ENCODE assay signal across 17 cellular contexts in genomic region chr1:227709451-227709850, GRCh38. TPM values are rescaled to one million over a fixed set of nuclear protein-coding genes. Genes with fewer than 3 reads are reported as not detected.
DNase-seq lines count a peak whose midpoint lies in the region; ATAC-seq, FAIRE-seq and TF ChIP-seq lines count a peak whose summit lies in the region.
"Had no signal": no experiment of that assay in that cellular context is flagged by ENCODE, and none has a peak within 500 bp of the region (broad histone marks: within the 10 kb centered on the region; RNA-seq: fewer than 3 reads in every experiment).

No MANE protein-coding gene starts in this region.

- WGBS in HepG2 (ENCODE audit: low lambda C conversion rate) = 0% methylated on average over 1 of the region's 1 CpG

- H3K27me3 ChIP-seq in HepG2 (ENCODE audit: control insufficient read depth in 1 of 2, insufficient read depth in 2 of 2, low read length in 2 of 2) = no peaks in the 10 kb centered on the region
- H3K27me3 ChIP-seq: BLaER1 treated with 17β-estradiol and CSF1 and Interleukin-3, amounts not matched to agents 10 nM and 100 nM had no signal

- no peak for TF ChIP-seq CTCF in epithelial cell of esophagus (IDR thresholded peaks at IDR 0.05; ENCODE audit: insufficient read depth, low read depth, low read length, missing control alignments)
- no peak for TF ChIP-seq CTCF in GM10248 (IDR thresholded peaks at IDR 0.05; ENCODE audit: control extremely low read depth, extremely low read depth, low read depth, missing control alignments)
- no peak for TF ChIP-seq CTCF in HepG2 (CRISPR knock-in tag; IDR thresholded peaks at IDR 0.05)

- TF ChIP-seq EP300 in HepG2 (IDR thresholded peaks at IDR 0.05; ENCODE audit: low read depth in 2 of 2, low read length in 2 of 2) = no peak
- no peak for TF ChIP-seq EP300 in HepG2 (CRISPR knock-in tag; IDR thresholded peaks at IDR 0.05; ENCODE audit: borderline replicate concordance)

- no peak for TF ChIP-seq POLR2A in HepG2 (IDR thresholded peaks at IDR 0.05; ENCODE audit: insufficient read depth in 1 of 2, low read depth in 2 of 2, low read length in 2 of 2)

- in situ Hi-C loops in HepG2 (cut with HindIII; ENCODE audit: extremely low pct_ligation_motif_present, low pct_unique_long_range_greater_than_20kb) = no loop called here

- H3K27ac ChIP-seq in HepG2 (ENCODE audit: extremely low read length, insufficient read depth, low read length) = no peak overlapping the region
- H3K27ac ChIP-seq: BLaER1 treated with 17β-estradiol and CSF1 and Interleukin-3, amounts not matched to agents 10 nM and 100 nM had no signal

- no peak overlapping the region for H3K9ac ChIP-seq in HepG2 (ENCODE audit: insufficient read depth, low read depth, low read length)
- H3K9ac ChIP-seq: BLaER1 treated with 17β-estradiol and CSF1 and Interleukin-3, amounts not matched to agents 10 nM and 100 nM had no signal

- H3K79me2 ChIP-seq in HepG2 (ENCODE audit: insufficient read depth, low read length) = no peaks in the 10 kb centered on the region

- no peaks in the 10 kb centered on the region for H3K9me3 ChIP-seq in HepG2 (ENCODE audit: low read length)

- DNase-seq in ELR (ENCODE audit: low read depth) = peak; percentile 21
- DNase-seq in M059J (ENCODE audit: low read depth) = peak; percentile 7
- DNase-seq in epithelial cell of esophagus (ENCODE audit: low read depth) = peak; percentile 30
- peak; percentile 9 for DNase-seq in non-pigmented ciliary epithelial cell (ENCODE audit: low read depth)
- no peak for DNase-seq in occipital lobe (lab: John Stamatoyannopoulos, UW)
- no peak for DNase-seq in GM10248 (ENCODE audit: extremely low spot score)
- no peak for DNase-seq in NCI-H510A (lab: John Stamatoyannopoulos, UW)
- DNase-seq in HepG2 (ENCODE audit: low spot score) = no peak
- DNase-seq: Calu3; CD8-positive, alpha-beta T cell; DMS79 treated with DMSO at 0.1 percent for 48 hours; EL; H9 had no signal

- CTCF ChIA-PET in GM10248 (lab: Yijun Ruan, JAX) (interaction anchor here (1.6 kb wide), 2 partner anchors 9 to 18 kb away, joined by 3 to 4 read pairs; no protein-coding TSS in a partner anchor), HepG2 (lab: Yijun Ruan, JAX; ENCODE audit: low intra/inter-chr PET ratio, low total read pairs) (no interaction called here)

- H3K4me1 ChIP-seq in HepG2 (ENCODE audit: insufficient read depth, low read length) = no peaks in the 10 kb centered on the region

- ATAC-seq in HepG2 = no peak
- ATAC-seq: CD8-positive, alpha-beta T cell had no signal

- TF ChIP-seq RAD21 in HepG2 (CRISPR knock-in tag; IDR thresholded peaks at IDR 0.05) = no peak

- H4K20me1 ChIP-seq in HepG2 (ENCODE audit: insufficient read depth, low read length) = no peaks in the 10 kb centered on the region
- H4K20me1 ChIP-seq: BLaER1 treated with 17β-estradiol and CSF1 and Interleukin-3, amounts not matched to agents 10 nM and 100 nM had no signal

- no TSS peak for BruUV-seq in HepG2 (replicated peaks; lab: Mats Ljungman, UMichigan)

- H3K4me2 ChIP-seq in HepG2 (ENCODE audit: low read depth, low read length) = no peak overlapping the region
- H3K4me2 ChIP-seq: BLaER1 treated with 17β-estradiol and CSF1 and Interleukin-3, amounts not matched to agents 10 nM and 100 nM had no signal

- intact Hi-C loops in HepG2 (cut with micrococcal nuclease; ENCODE audit: unreplicated experiment) = no loop called here

- POLR2A ChIA-PET in GM10248 (lab: Yijun Ruan, JAX) = no interaction called here
- POLR2A ChIA-PET in HepG2 (lab: Yijun Ruan, JAX) = no interaction called here

- no peaks in the 10 kb centered on the region for H3K36me3 ChIP-seq in HepG2 (replicated peaks in 1 of 2; ENCODE audit: control insufficient read depth in 1 of 2, insufficient read depth in 2 of 2, low read length in 2 of 2)
- H3K36me3 ChIP-seq: BLaER1 treated with 17β-estradiol and CSF1 and Interleukin-3, amounts not matched to agents 10 nM and 100 nM had no signal

- no peak for FAIRE-seq in HepG2 (lab: Jason Lieb, UNC)
- FAIRE-seq: G401.6, H1, HTR-8/SVneo had no signal

- H3K4me3 ChIP-seq in epithelial cell of esophagus (ENCODE audit: low read length) (no peak overlapping the region), HepG2 (replicated peaks in 1 of 3; ENCODE audit: insufficient read depth in 1 of 3, low read depth in 2 of 3, low read length in 3 of 3) (no peak overlapping the region)
- H3K4me3 ChIP-seq: BLaER1 treated with 17β-estradiol and CSF1 and Interleukin-3, amounts not matched to agents 10 nM and 100 nM had no signal

- H2AFZ ChIP-seq in HepG2 (ENCODE audit: low read length) = no peak overlapping the region

TF ChIP-seq in HepG2, 621 proteins besides CTCF, POLR2A, EP300 and RAD21:
- TF ChIP-seq BATF2 (CRISPR knock-in tag; IDR thresholded peaks at IDR 0.05) = no peak
- no peak for TF ChIP-seq ZNF3 (CRISPR knock-in tag; IDR thresholded peaks at IDR 0.05)
- TF ChIP-seq ZNF451 (CRISPR knock-in tag; IDR thresholded peaks at IDR 0.05) = no peak
- no peak for TF ChIP-seq SOX13 (IDR thresholded peaks at IDR 0.05)
- no peak for TF ChIP-seq SOX13 (CRISPR knock-in tag; conservative IDR thresholded peaks at IDR 0.05 in 1 of 2, IDR thresholded peaks at IDR 0.05 in 1 of 2)
TF ChIP-seq in HepG2: peak in this region for 0.

RNA-seq across cellular contexts. Expression of gene JMJD4, which starts 25.7 kb away (rescaled TPM):
- total RNA-seq in M059J (2014; rRNA removed; shearing (Covaris generic)) = 14.7 and 18.8 TPM in 2 replicates
- total RNA-seq in occipital lobe = 17.2 TPM
- total RNA-seq in HepG2 (2016; rRNA removed; fragmentation: Illumina TruSeq; extraction: Trizol) = 23.0 and 29.0 TPM in 2 replicates
- 10.5 and 13.6 TPM in 2 replicates for total RNA-seq in HepG2 (2016; cell fraction: cytosol; rRNA removed; fragmentation: Illumina TruSeq; extraction: Trizol; ENCODE audit: low read depth)
- 21.9 and 31.1 TPM in 2 replicates for total RNA-seq in HepG2 (2016; cell fraction: insoluble cytoplasmic fraction; rRNA removed; fragmentation: Illumina TruSeq; extraction: Trizol)
- total RNA-seq in HepG2 (2016; cell fraction: membrane; rRNA removed; fragmentation: Illumina TruSeq; extraction: Trizol) = 18.8 and 21.7 TPM in 2 replicates
- 21.3 and 26.3 TPM in 2 replicates for total RNA-seq in HepG2 (2016; cell fraction: nucleus; rRNA removed; fragmentation: Illumina TruSeq; extraction: Trizol)
- polyA plus RNA-seq in HepG2 (2011; rRNA removed) = 10.2 and 17.3 TPM in 2 replicates
- polyA plus RNA-seq in HepG2 (2011; cell fraction: cytosol; rRNA removed) = 10.6 and 14.3 TPM in 2 replicates
- 44.8 and 46.2 TPM in 2 replicates for polyA plus RNA-seq in HepG2 (2011; cell fraction: nucleus; rRNA removed)
- 9.4 and 10.9 TPM in 2 replicates for polyA plus RNA-seq in HepG2 (2012)
- 7.9 and 10.7 TPM in 2 replicates for polyA plus RNA-seq in HepG2 (2016; cell fraction: cytosol; fragmentation: Illumina TruSeq; extraction: Trizol; ENCODE audit: low read depth)
- polyA plus RNA-seq in HepG2 (2016; cell fraction: insoluble cytoplasmic fraction; fragmentation: Illumina TruSeq; extraction: Trizol; ENCODE audit: low read depth) = 18.0 and 18.7 TPM in 2 replicates
- polyA plus RNA-seq in HepG2 (2016; cell fraction: membrane; fragmentation: Illumina TruSeq; extraction: Trizol; ENCODE audit: low read depth) = 11.6 and 12.6 TPM in 2 replicates
- 23.9 and 25.0 TPM in 2 replicates for polyA plus RNA-seq in HepG2 (2016; cell fraction: nucleus; fragmentation: Illumina TruSeq; extraction: Trizol; ENCODE audit: insufficient read depth, low read depth)
- 88.6 and 93.9 TPM in 2 replicates for polyA minus RNA-seq in HepG2 (2011; rRNA and poly(A)+ RNA removed; ENCODE audit: low replicate concordance)
- polyA minus RNA-seq in HepG2 (2011; cell fraction: cytosol; rRNA and poly(A)+ RNA removed) = 9.8 and 14.0 TPM in 2 replicates
- polyA minus RNA-seq in HepG2 (2011; cell fraction: nucleus; rRNA and poly(A)+ RNA removed) = 62.1 and 65.3 TPM in 2 replicates

RNA-seq across cellular contexts. Expression of gene SNAP47, which starts 25.8 kb away (rescaled TPM):
- 53.3 and 65.6 TPM in 2 replicates for total RNA-seq in M059J (2014; rRNA removed; shearing (Covaris generic))
- 59.3 TPM for total RNA-seq in occipital lobe
- 25.1 and 25.8 TPM in 2 replicates for total RNA-seq in HepG2 (2016; rRNA removed; fragmentation: Illumina TruSeq; extraction: Trizol)
- 10.1 and 13.3 TPM in 2 replicates for total RNA-seq in HepG2 (2016; cell fraction: cytosol; rRNA removed; fragmentation: Illumina TruSeq; extraction: Trizol; ENCODE audit: low read depth)
- total RNA-seq in HepG2 (2016; cell fraction: insoluble cytoplasmic fraction; rRNA removed; fragmentation: Illumina TruSeq; extraction: Trizol) = 25.5 and 25.8 TPM in 2 replicates
- total RNA-seq in HepG2 (2016; cell fraction: membrane; rRNA removed; fragmentation: Illumina TruSeq; extraction: Trizol) = 17.9 and 18.3 TPM in 2 replicates
- 20.5 and 21.5 TPM in 2 replicates for total RNA-seq in HepG2 (2016; cell fraction: nucleus; rRNA removed; fragmentation: Illumina TruSeq; extraction: Trizol)
- polyA plus RNA-seq in HepG2 (2011; rRNA removed) = 13.6 and 14.1 TPM in 2 replicates
- 16.8 and 19.5 TPM in 2 replicates for polyA plus RNA-seq in HepG2 (2011; cell fraction: cytosol; rRNA removed)
- 19.8 and 20.7 TPM in 2 replicates for polyA plus RNA-seq in HepG2 (2011; cell fraction: nucleus; rRNA removed)
- 12.1 and 15.6 TPM in 2 replicates for polyA plus RNA-seq in HepG2 (2012)
- polyA plus RNA-seq in HepG2 (2016; cell fraction: cytosol; fragmentation: Illumina TruSeq; extraction: Trizol; ENCODE audit: low read depth) = 4.7 and 6.2 TPM in 2 replicates
- 19.4 and 24.0 TPM in 2 replicates for polyA plus RNA-seq in HepG2 (2016; cell fraction: insoluble cytoplasmic fraction; fragmentation: Illumina TruSeq; extraction: Trizol; ENCODE audit: low read depth)
- polyA plus RNA-seq in HepG2 (2016; cell fraction: membrane; fragmentation: Illumina TruSeq; extraction: Trizol; ENCODE audit: low read depth) = 10.9 and 11.7 TPM in 2 replicates
- 19.3 and 22.0 TPM in 2 replicates for polyA plus RNA-seq in HepG2 (2016; cell fraction: nucleus; fragmentation: Illumina TruSeq; extraction: Trizol; ENCODE audit: insufficient read depth, low read depth)
- polyA minus RNA-seq in HepG2 (2011; rRNA and poly(A)+ RNA removed; ENCODE audit: low replicate concordance) = 16.8 and 27.2 TPM in 2 replicates
- 8.8 and 9.6 TPM in 2 replicates for polyA minus RNA-seq in HepG2 (2011; cell fraction: cytosol; rRNA and poly(A)+ RNA removed)
- polyA minus RNA-seq in HepG2 (2011; cell fraction: nucleus; rRNA and poly(A)+ RNA removed) = 30.3 and 36.4 TPM in 2 replicates

Comparison
In these comparisons a context has a peak if more than half of its experiments do, and no peak if none do; other contexts are left out.
1. DNase-seq: peak in ELR (single experiment), M059J (single experiment), epithelial cell of esophagus (single experiment) and non-pigmented ciliary epithelial cell (single experiment); none in occipital lobe (single experiment), GM10248 (single experiment), NCI-H510A (single experiment) and HepG2 (single experiment).